In the genomic region with DNA sequence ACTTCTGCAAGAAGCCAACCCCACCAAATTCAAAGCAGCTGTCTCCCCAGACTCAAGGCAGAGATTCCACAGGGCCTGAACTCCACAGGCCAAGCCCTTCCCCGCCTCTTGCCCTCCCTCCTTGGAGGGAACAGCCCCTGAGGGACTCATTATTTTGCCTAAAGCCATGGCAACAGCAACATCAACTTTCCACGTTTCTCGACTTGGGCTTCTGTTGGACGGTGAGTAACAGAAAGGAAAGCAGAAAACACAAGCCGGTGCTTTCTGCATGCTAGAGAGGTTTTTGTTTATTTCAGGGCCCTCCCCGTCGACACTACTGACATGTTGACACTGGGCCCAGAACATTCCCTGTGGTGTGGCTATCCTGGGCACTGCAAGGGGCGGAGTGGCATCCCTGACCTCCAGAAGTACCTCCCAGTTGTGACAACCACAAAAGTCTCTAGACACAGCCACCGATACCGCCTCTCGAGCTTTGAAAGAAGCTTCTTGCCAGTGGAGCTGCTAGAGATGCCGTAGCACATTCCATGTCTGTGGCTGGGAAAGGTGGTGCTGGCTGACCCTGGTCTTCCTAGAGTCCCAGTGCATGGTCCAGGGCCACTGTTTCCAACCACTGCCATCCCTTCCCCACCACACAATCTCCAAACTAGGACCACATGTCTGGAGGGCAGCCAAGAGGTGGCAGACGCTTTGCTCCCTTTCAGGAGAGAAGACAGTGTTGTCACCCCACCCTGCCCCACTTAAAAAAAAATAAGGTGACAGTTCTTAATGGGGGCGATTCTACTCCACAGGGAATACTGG, we compare ENCODE assay signal across 13 cellular contexts. TPM values are rescaled to one million over a fixed set of nuclear protein-coding genes. Genes with fewer than 3 reads are reported as not detected.
DNase-seq lines count a peak whose midpoint lies in the region; ATAC-seq and TF ChIP-seq lines count a peak whose summit lies in the region.
"Had no signal": no experiment of that assay in that cellular context is flagged by ENCODE, and none has a peak within 500 bp of the region (broad histone marks: within the 10 kb centered on the region; RNA-seq: fewer than 3 reads in every experiment).

No MANE protein-coding gene starts in this region.

- H3K18ac ChIP-seq in H9 (ENCODE audit: insufficient read length, low read depth, low read length): no peak overlapping the region

- no peaks in the 10 kb centered on the region for H3K9me3 Mint-ChIP-seq in H9

- TF ChIP-seq CTCF in AG10803 (conservative IDR thresholded peaks at IDR 0.05; ENCODE audit: low read length): no peak
- no peak for TF ChIP-seq CTCF in ascending aorta (IDR thresholded peaks at IDR 0.05)
- no peak for TF ChIP-seq CTCF in MM.1S (IDR thresholded peaks at IDR 0.05; ENCODE audit: low read length)
- TF ChIP-seq CTCF in H9 (conservative IDR thresholded peaks at IDR 0.05): no peak

- peak; percentile 81 to 85 for ATAC-seq in left cardiac atrium
- ATAC-seq: esophagus mucosa had no signal

- no peak overlapping the region for H2AFZ ChIP-seq in MM.1S (ENCODE audit: low read length)
- H2AFZ ChIP-seq in H9 (ENCODE audit: low read length): no peak overlapping the region

- H3K9ac ChIP-seq in MM.1S (ENCODE audit: low read length) (no peak overlapping the region), H9 (ENCODE audit: extremely low read depth, insufficient read length, low read length) (no peak overlapping the region)

- no peaks in the 10 kb centered on the region for H3K79me1 ChIP-seq in H9 (ENCODE audit: insufficient read depth, low read depth, low read length, poor library complexity, severe bottlenecking)

- no peak overlapping the region for H3K4ac ChIP-seq in H9 (ENCODE audit: low read depth, low read length)

- H4K20me1 ChIP-seq in MM.1S (ENCODE audit: insufficient read depth, low read length) (no peaks in the 10 kb centered on the region), H9 (ENCODE audit: control insufficient read depth, insufficient read depth, insufficient read length) (no peaks in the 10 kb centered on the region)

- peaks cover 0 to 14% of the 10 kb centered on the region in 2 donors for H3K4me1 ChIP-seq in ascending aorta
- H3K4me1 ChIP-seq in MM.1S (ENCODE audit: low read length): no peaks in the 10 kb centered on the region
- H3K4me1 ChIP-seq in H9 (ENCODE audit: insufficient read depth, low read length): no peaks in the 10 kb centered on the region

- no peak overlapping the region for H2AK5ac ChIP-seq in H9 (ENCODE audit: insufficient read length, low read length)

- H3K36me3 ChIP-seq in ascending aorta: peaks cover 91 to 100% of the 10 kb centered on the region in 2 donors
- peaks cover 28% of the 10 kb centered on the region; the same call in 1 of the 2 replicates for H3K36me3 ChIP-seq in MM.1S (replicated peaks; ENCODE audit: insufficient read depth, low read length)

- H3K56ac ChIP-seq in H9 (ENCODE audit: insufficient read length, low read depth, low read length): no peak overlapping the region

- H3K23me2 ChIP-seq in H9 (ENCODE audit: insufficient read length, low read depth, low read length, poor library complexity, severe bottlenecking): no peaks in the 10 kb centered on the region

- H2BK120ac ChIP-seq in H9 (ENCODE audit: low read depth, low read length, poor library complexity, severe bottlenecking): no peak overlapping the region

- peaks cover 39 to 90% (median 88%) of the 10 kb centered on the region in 3 experiments for H3K36me3 Mint-ChIP-seq in H9 (ENCODE audit: insufficient read depth in 1 of 3, low read depth in 3 of 3)

- no peak overlapping the region for H4K5ac ChIP-seq in H9 (ENCODE audit: insufficient read length, low read depth, low read length)

- H3K27me3 Mint-ChIP-seq in H9 (ENCODE audit: low read depth): no peaks in the 10 kb centered on the region

- no peak overlapping the region for H2BK15ac ChIP-seq in H9 (ENCODE audit: low read depth, low read length)

- H3K9me3 ChIP-seq in ascending aorta (no peaks in the 10 kb centered on the region), MM.1S (replicated peaks; ENCODE audit: insufficient read depth, low read length) (no peaks in the 10 kb centered on the region), H9 (ENCODE audit: control insufficient read depth, low read depth, low read length) (no peaks in the 10 kb centered on the region)

- H3K23ac ChIP-seq in H9 (ENCODE audit: insufficient read length, low read depth, low read length): no peak overlapping the region

- no peak overlapping the region for H2BK20ac ChIP-seq in H9 (ENCODE audit: low read depth, low read length, poor library complexity, severe bottlenecking)

- H3K4me3 ChIP-seq in AG10803 (ENCODE audit: low read length) (peak overlapping the region; percentile 26; the same call in 1 of the 2 replicates), ascending aorta (no peak overlapping the region), MM.1S (ENCODE audit: low read length) (no peak overlapping the region)

- WGBS in H9 (ENCODE audit: extremely low coverage, insufficient read length, low lambda C conversion rate): no CpG with 5 or more reads among the region's 14 CpGs

- H4K91ac ChIP-seq in H9 (ENCODE audit: insufficient read length, low read depth, low read length): no peak overlapping the region

- H3K27ac Mint-ChIP-seq in H9: no peak overlapping the region; a peak in 1 of 7 replicates

- intact Hi-C loops in ascending aorta (cut with DNase I): no loop called here
- intact Hi-C loops in left cardiac atrium (cut with DNase I): no loop called here
- intact Hi-C loops in posterior vena cava (cut with DNase I): no loop called here

- no peaks in the 10 kb centered on the region for H3F3A ChIP-seq in MM.1S (ENCODE audit: insufficient read depth, low read length)

- no peak overlapping the region for H2BK12ac ChIP-seq in H9 (ENCODE audit: insufficient read length, low read depth, low read length)

- H3K4me2 ChIP-seq in MM.1S (ENCODE audit: low read depth, low read length): no peak overlapping the region
- H3K4me2 ChIP-seq in H9 (ENCODE audit: insufficient read depth, insufficient read length, low read length): no peak overlapping the region

- H3T11ph ChIP-seq in H9 (ENCODE audit: low read length): no peak overlapping the region

- H3K27ac ChIP-seq in ascending aorta: peak overlapping the region; percentile 41 to 70
- no peak overlapping the region for H3K27ac ChIP-seq in MM.1S (ENCODE audit: low read length)
- H3K27ac ChIP-seq in H9 (ENCODE audit: insufficient read length, low read depth, low read length): no peak overlapping the region
- H3K27ac ChIP-seq: C4-2B had no signal

- H3K4me3 Mint-ChIP-seq in H9: no peak overlapping the region

- H3K27me3 ChIP-seq in ascending aorta (no peaks in the 10 kb centered on the region), MM.1S (replicated peaks; ENCODE audit: insufficient read depth, low read length) (no peaks in the 10 kb centered on the region), H9 (ENCODE audit: insufficient read depth, low read length) (no peaks in the 10 kb centered on the region)

- H2BK5ac ChIP-seq in H9 (ENCODE audit: insufficient read length, low read length): no peak overlapping the region

- peak; percentile 97 for DNase-seq in AG10803 (ENCODE audit: low read depth)
- DNase-seq in ascending aorta (ENCODE audit: low spot score in 2 of 2): peak in 1 of 2 donors; percentile 83
- DNase-seq in left cardiac atrium: no peak
- peak; percentile 90 for DNase-seq in posterior vena cava (ENCODE audit: low spot score)
- DNase-seq in NCI-H774 (lab: John Stamatoyannopoulos, UW): no peak
- no peak for DNase-seq in MM.1S
- DNase-seq in H9: no peak
- DNase-seq in NCI-H2081 treated with DMSO at 0.1 percent for 48 hours (lab: John Stamatoyannopoulos, UW): no peak
- DNase-seq: activated CD4-positive, alpha-beta T cell treated with anti-CD3 and anti-CD28 coated beads, Interleukin-2, amount 50 U/mL, for 4 hours; SIG-M5 had no signal

- no peaks in the 10 kb centered on the region for H3K4me1 Mint-ChIP-seq in H9

- no peak overlapping the region for H4K8ac ChIP-seq in H9 (replicated peaks; ENCODE audit: insufficient read length, low read depth, low read length)

- H3K14ac ChIP-seq in H9 (ENCODE audit: insufficient read depth, low read length): no peak overlapping the region

- H3K9me2 ChIP-seq in MM.1S (replicated peaks; ENCODE audit: insufficient read depth, low read length): no peaks in the 10 kb centered on the region

- H3K79me2 ChIP-seq in MM.1S (ENCODE audit: low read length) (no peaks in the 10 kb centered on the region), H9 (ENCODE audit: insufficient read depth, low read length) (no peaks in the 10 kb centered on the region)

RNA-seq across cellular contexts. Expression of a gene that starts 12.8 kb away (rescaled TPM):
- total RNA-seq in ascending aorta (8.1 TPM), left cardiac atrium (1 to 10 TPM; 6.6 to 6.9 TPM), posterior vena cava (1 to 10 TPM; 3.8 to 8.5 TPM), H9 (2021) (2.3 and 2.5 TPM in 2 replicates)

RNA-seq across cellular contexts. Expression of a gene that starts 22.2 kb away (rescaled TPM):
- total RNA-seq in ascending aorta (15.2 TPM), left cardiac atrium (1 to 10 TPM; 1.9 to 3.3 TPM), posterior vena cava (1 to 10 TPM; 2.4 to 5.0 TPM), H9 (2021) (1.9 and 2.2 TPM in 2 replicates)

RNA-seq across cellular contexts. Expression of a gene that starts 23.2 kb away (rescaled TPM):
- total RNA-seq in ascending aorta (205 TPM), left cardiac atrium (100 to 1,000 TPM; 503 to 537 TPM), posterior vena cava (100 to 1,000 TPM; 161 to 193 TPM), H9 (2021) (282 TPM in 2 replicates)

RNA-seq across cellular contexts. Expression of a gene that starts 51.1 kb away (rescaled TPM):
- total RNA-seq in ascending aorta (48.0 TPM), left cardiac atrium (10 to 100 TPM; 44.7 to 52.7 TPM), posterior vena cava (10 to 100 TPM; 48.3 to 55.4 TPM), H9 (2021) (86.5 and 89.9 TPM in 2 replicates)

RNA-seq across cellular contexts. Expression of a gene that starts 56.5 kb away (rescaled TPM):
- total RNA-seq in ascending aorta (not detected), left cardiac atrium (not detected), posterior vena cava (not detected), H9 (2021) (not detected in 2 replicates)
- total RNA-seq: esophagus mucosa, HT1080 had no signal

Comparison
In these comparisons a context has a peak if more than half of its experiments do, and no peak if none do; other contexts are left out.
1. DNase-seq: peak in AG10803 (single experiment) and posterior vena cava (single experiment); none in left cardiac atrium (single experiment), NCI-H774 (single experiment), MM.1S (single experiment), H9 (single experiment) and NCI-H2081 treated with DMSO at 0.1 percent for 48 hours (single experiment).
2. H3K27ac ChIP-seq: peak in ascending aorta (2 of 2); none in MM.1S (single experiment) and H9 (single experiment).